1 cellular context compared by ENCODE assay signal in genomic region chr12:48512855-48513254, GRCh38.
TF ChIP-seq lines count a peak whose summit lies in the region.

No MANE protein-coding gene starts in this region.

TF ChIP-seq in HEK293T, 16 proteins besides CTCF, POLR2A, EP300 and RAD21 (continued from another document):
- TF ChIP-seq NFRKB (IDR thresholded peaks at IDR 0.05) (no peak), HDGF (IDR thresholded peaks at IDR 0.05; ENCODE audit: borderline replicate concordance) (no peak), FOXM1 (IDR thresholded peaks at IDR 0.05; ENCODE audit: borderline replicate concordance) (no peak), ELF4 (IDR thresholded peaks at IDR 0.05) (no peak), ZNF384 (IDR thresholded peaks at IDR 0.05) (no peak), FOXA1 (IDR thresholded peaks at IDR 0.05) (no peak), FOXK2 (IDR thresholded peaks at IDR 0.05) (no peak), SUZ12 (IDR thresholded peaks at IDR 0.05) (no peak)
